15 cellular contexts compared by ENCODE assay signal in the genomic region with DNA sequence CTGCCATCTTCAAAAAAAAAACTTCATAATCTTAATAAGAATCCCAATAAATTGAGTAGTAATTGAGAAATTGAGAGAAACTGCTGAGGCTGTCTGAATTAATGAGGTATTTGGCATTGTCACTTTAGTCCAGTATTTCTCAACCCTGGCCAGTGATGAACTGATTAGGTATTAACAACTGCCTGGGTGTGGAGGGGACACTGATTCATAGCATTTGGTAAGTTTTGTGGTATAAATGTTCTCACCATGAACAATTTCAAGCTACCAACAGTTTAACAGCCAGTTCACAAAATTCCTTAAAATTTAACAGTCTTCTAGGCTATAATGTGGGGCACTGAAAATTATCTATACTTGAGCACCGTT. TPM values are rescaled to one million over a fixed set of nuclear protein-coding genes. Genes with fewer than 3 reads are reported as not detected.
DNase-seq lines count a peak whose midpoint lies in the region; ATAC-seq and TF ChIP-seq lines count a peak whose summit lies in the region.
"Had no signal": no experiment of that assay in that cellular context is flagged by ENCODE, and none has a peak within 500 bp of the region (broad histone marks: within the 10 kb centered on the region; RNA-seq: fewer than 3 reads in every experiment).

No MANE protein-coding gene starts in this region.

- DNase-seq in Right ventricle myocardium superior, result no peak
- DNase-seq in cardiac septum (ENCODE audit: low spot score), result no peak
- no peak for DNase-seq in dorsolateral prefrontal cortex
- DNase-seq in mesothelial cell of epicardium (ENCODE audit: low spot score in 2 of 2, unreplicated experiment in 2 of 2), result no peak
- no peak for DNase-seq in aorta
- DNase-seq in substantia nigra (lab: John Stamatoyannopoulos, UW), result no peak
- no peak for DNase-seq in pons (ENCODE audit: low spot score)
- DNase-seq in T-helper 17 cell, result no peak
- DNase-seq: 8988T, activated B cell treated with CpG ODN at 0.5 μM for 24 hours, islet precursor cell, NCI-H2029 had no signal

- H3K27me3 Mint-ChIP-seq in mesothelial cell of epicardium (ENCODE audit: low read depth) (no peaks in the 10 kb centered on the region), T-helper 17 cell (no peaks in the 10 kb centered on the region)
- H3K27me3 Mint-ChIP-seq: activated B cell treated with CpG ODN at 0.5 μM for 24 hours; dendritic cell treated with granulocyte-macrophage colony-stimulating factor and Interleukin-4, amounts not matched to agents 40 ng/mL and 50 ng/mL, for 4 days had no signal

- H3K9me3 Mint-ChIP-seq in mesothelial cell of epicardium, result peaks cover 17% of the 10 kb centered on the region

- TF ChIP-seq CTCF in dorsolateral prefrontal cortex (IDR thresholded peaks at IDR 0.05 in 54 of 56, conservative IDR thresholded peaks at IDR 0.05 in 2 of 56; ENCODE audit: low read depth in 1 of 56, partially characterized antibody in 56 of 56), result no peak
- TF ChIP-seq CTCF in mesothelial cell of epicardium (IDR thresholded peaks at IDR 0.05; ENCODE audit: unreplicated experiment), result no peak

- WGBS in aorta, 2 donors, result 57 to 69% methylated on average over 1 of the region's 1 CpG

- no peaks in the 10 kb centered on the region for H3K4me1 ChIP-seq in aorta (ENCODE audit: control insufficient read depth in 1 of 2, insufficient read depth in 2 of 2, low read length in 2 of 2)

- peak overlapping the region in 41 of 59 donors; percentile 16 to 63 (median 48) for H3K4me3 ChIP-seq in dorsolateral prefrontal cortex
- peak overlapping the region in 1 of 2 donors; percentile 54 for H3K4me3 ChIP-seq in aorta (ENCODE audit: low read length in 2 of 2)

- peak; percentile 46 for ATAC-seq in Right ventricle myocardium superior (ENCODE audit: poor library complexity)
- peak; percentile 42 for ATAC-seq in aorta (ENCODE audit: low FRiP score)
- no peak for ATAC-seq in T-helper 17 cell
- ATAC-seq: activated T-helper 17 cell treated with anti-CD3 and anti-CD28 coated beads, Interleukin-2, amount 50 U/mL, for 72 hours had no signal

- H3K27me3 ChIP-seq in dorsolateral prefrontal cortex, result no peaks in the 10 kb centered on the region
- H3K27me3 ChIP-seq in aorta (ENCODE audit: control insufficient read depth in 1 of 2, insufficient read depth in 2 of 2, low read length in 1 of 2), result no peaks in the 10 kb centered on the region

- H3K4me1 Mint-ChIP-seq in mesothelial cell of epicardium (peaks cover 38% of the 10 kb centered on the region), T-helper 17 cell (no peaks in the 10 kb centered on the region)
- H3K4me1 Mint-ChIP-seq: activated B cell treated with CpG ODN at 0.5 μM for 24 hours; activated T-helper 17 cell treated with anti-CD3 and anti-CD28 coated beads, Interleukin-2, amount 50 U/mL, for 72 hours had no signal

- no peaks in the 10 kb centered on the region for H3K36me3 ChIP-seq in aorta (ENCODE audit: control insufficient read depth in 1 of 2, insufficient read depth in 2 of 2, low read length in 1 of 2)

- H3K27ac Mint-ChIP-seq in mesothelial cell of epicardium, result peak overlapping the region; percentile 85
- H3K27ac Mint-ChIP-seq in T-helper 17 cell, result no peak overlapping the region
- H3K27ac Mint-ChIP-seq: activated B cell treated with CpG ODN at 0.5 μM for 24 hours; activated T-helper 17 cell treated with anti-CD3 and anti-CD28 coated beads, Interleukin-2, amount 50 U/mL, for 72 hours; dendritic cell treated with granulocyte-macrophage colony-stimulating factor and Interleukin-4, amounts not matched to agents 40 ng/mL and 50 ng/mL, for 4 days had no signal

- H3K36me3 Mint-ChIP-seq in mesothelial cell of epicardium (peaks cover 23% of the 10 kb centered on the region), T-helper 17 cell (ENCODE audit: low read depth) (no peaks in the 10 kb centered on the region)

- intact Hi-C loops in Right ventricle myocardium superior (cut with DNase I) (no loop called here), cardiac septum (cut with DNase I) (no loop called here), dorsolateral prefrontal cortex (cut with DNase I) (no loop called here), aorta (cut with DNase I) (loop anchor here in 1 of 2 donors (5.0 kb wide), 1 partner anchor 408 kb away; no protein-coding TSS in a partner anchor)

- H3K9me3 ChIP-seq in aorta (ENCODE audit: control insufficient read depth, low read length) (no peaks in the 10 kb centered on the region), T-helper 17 cell (ENCODE audit: control insufficient read depth, low read length, poor library complexity, severe bottlenecking) (no peaks in the 10 kb centered on the region)

- H3K27ac ChIP-seq in dorsolateral prefrontal cortex, result no peak overlapping the region
- no peak overlapping the region for H3K27ac ChIP-seq in aorta (ENCODE audit: low read depth in 1 of 2, low read length in 2 of 2)
- H3K27ac ChIP-seq in substantia nigra (ENCODE audit: low read depth, low read length, poor library complexity, severe bottlenecking), result no peak overlapping the region

- H3K4me3 Mint-ChIP-seq in mesothelial cell of epicardium, result peak overlapping the region; percentile 28
- H3K4me3 Mint-ChIP-seq in T-helper 17 cell, result no peak overlapping the region
- H3K4me3 Mint-ChIP-seq: activated B cell treated with CpG ODN at 0.5 μM for 24 hours; activated T-helper 17 cell treated with anti-CD3 and anti-CD28 coated beads, Interleukin-2, amount 50 U/mL, for 72 hours had no signal

RNA-seq across cellular contexts. Expression of a gene that starts 18.3 kb away (rescaled TPM):
- 3.3 TPM for total RNA-seq in Right ventricle myocardium superior
- 1.4 TPM for total RNA-seq in cardiac septum
- total RNA-seq in dorsolateral prefrontal cortex, result 1 to 10 TPM; 1.7 to 7.1 (median 3.1) TPM
- total RNA-seq in mesothelial cell of epicardium, result 106 to 112 TPM (median 110 TPM) in 3 replicates
- total RNA-seq in aorta, result 10 to 100 TPM; 32.4 to 37.4 TPM
- polyA plus RNA-seq in aorta, result 1 to 10 TPM; 5.0 to 5.5 TPM
- total RNA-seq in T-helper 17 cell, result not detected
- total RNA-seq: activated B cell treated with CpG ODN at 0.5 μM for 24 hours; activated T-helper 17 cell treated with anti-CD3 and anti-CD28 coated beads, Interleukin-2, amount 50 U/mL, for 72 hours; HT-29 had no signal
